Comparison of ENCODE assay signal across 9 cellular contexts in the genomic region with DNA sequence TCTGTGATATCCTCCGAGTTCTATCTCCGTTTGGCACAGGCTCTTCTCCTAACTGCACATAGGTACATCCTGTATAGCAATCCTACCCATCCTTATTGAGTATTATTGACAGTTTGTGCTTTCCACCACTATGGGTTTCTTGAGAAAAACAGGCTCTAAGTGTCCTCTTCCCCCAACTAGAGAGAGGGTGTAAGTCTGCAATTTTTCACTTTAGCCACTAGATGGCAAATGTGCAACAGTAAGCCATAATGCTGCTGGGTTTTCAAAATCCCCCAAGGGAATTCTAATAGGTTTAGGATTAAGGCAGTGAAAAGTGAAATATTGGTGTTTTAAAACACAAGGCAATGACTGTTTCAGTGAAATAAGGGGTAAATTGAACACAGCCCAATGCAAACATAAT.
DNase-seq lines count a peak whose midpoint lies in the region; ATAC-seq and TF ChIP-seq lines count a peak whose summit lies in the region.
"Had no signal": no experiment of that assay in that cellular context is flagged by ENCODE, and none has a peak within 500 bp of the region (broad histone marks: within the 10 kb centered on the region; RNA-seq: fewer than 3 reads in every experiment).

No MANE protein-coding gene starts in this region.

- ATAC-seq in GM18907 (IDR thresholded peaks at IDR 0.05; ENCODE audit: unreplicated experiment) (peak; percentile 95), HG03103 (IDR thresholded peaks at IDR 0.05; ENCODE audit: low read depth, unreplicated experiment) (peak; percentile 91)

- intact Hi-C loops in Caco-2 (cut with micrococcal nuclease; ENCODE audit: unreplicated experiment) (loop anchor here (1.0 kb wide), 1 partner anchor 415 kb away; no protein-coding TSS in a partner anchor), tibial artery (cut with DNase I; ENCODE audit: low total_unique reads) (no loop called here), testis (cut with DNase I; ENCODE audit: low total_unique reads) (no loop called here)

- no peak overlapping the region for H2AFZ ChIP-seq in OCI-LY1 (ENCODE audit: low read length)

- no peaks in the 10 kb centered on the region for H3K36me3 Mint-ChIP-seq in Caco-2 (ENCODE audit: insufficient read depth, unreplicated experiment)

- no peak overlapping the region for H3K27ac Mint-ChIP-seq in Caco-2 (ENCODE audit: unreplicated experiment)

- BruUV-seq in Caco-2 (replicated peaks; lab: Mats Ljungman, UMichigan): no TSS peak

- no peak overlapping the region for H3K4me2 ChIP-seq in OCI-LY1 (ENCODE audit: low read length)

- H3F3A ChIP-seq in OCI-LY1 (ENCODE audit: insufficient read depth, low read length): no peaks in the 10 kb centered on the region

- peak in 1 of 2 experiments; percentile 4 for DNase-seq in Caco-2
- DNase-seq in fibroblast of mammary gland (ENCODE audit: low read depth): peak; percentile 63
- no peak for DNase-seq in tibial artery
- DNase-seq in effector CD4-positive, alpha-beta T cell: no peak
- no peak for DNase-seq in testis
- DNase-seq: right cardiac atrium had no signal

- TF ChIP-seq CTCF in Caco-2 (IDR thresholded peaks at IDR 0.05; ENCODE audit: insufficient read depth in 1 of 2, low read depth in 1 of 2, low read length in 1 of 2, severe bottlenecking in 1 of 2, unreplicated experiment in 1 of 2): peak; percentile 26 to 57
- TF ChIP-seq CTCF in OCI-LY1 (IDR thresholded peaks at IDR 0.05; ENCODE audit: low read length): peak; percentile 57; the same call in 1 of the 2 replicates
- TF ChIP-seq CTCF in fibroblast of mammary gland (conservative IDR thresholded peaks at IDR 0.05; ENCODE audit: control insufficient read depth, insufficient read depth, low read depth, low read length): peak; percentile 83
- peak; percentile 14 to 28 for TF ChIP-seq CTCF in tibial artery (IDR thresholded peaks at IDR 0.05)
- TF ChIP-seq CTCF in testis (IDR thresholded peaks at IDR 0.05): peak in 1 of 3 experiments; percentile 31

- H3K36me3 ChIP-seq in Caco-2 (ENCODE audit: control insufficient read depth, insufficient read depth, low read length) (no peaks in the 10 kb centered on the region), OCI-LY1 (ENCODE audit: insufficient read depth, low read length) (no peaks in the 10 kb centered on the region), tibial artery (no peaks in the 10 kb centered on the region), testis (ENCODE audit: low read depth, missing control alignments) (no peaks in the 10 kb centered on the region)

- POLR2A ChIA-PET in Caco-2 (lab: Charles Lee): no interaction called here

- H3K4me3 Mint-ChIP-seq in Caco-2 (ENCODE audit: unreplicated experiment): no peak overlapping the region

- H3K27ac ChIP-seq in OCI-LY1 (ENCODE audit: low read depth, low read length, poor library complexity, severe bottlenecking) (no peak overlapping the region), tibial artery (no peak overlapping the region), testis (no peak overlapping the region)

- CTCF ChIA-PET in Caco-2 (lab: Charles Lee): no interaction called here

- no peaks in the 10 kb centered on the region for H3K27me3 Mint-ChIP-seq in Caco-2 (ENCODE audit: insufficient read depth, unreplicated experiment)

- H3K79me2 ChIP-seq in OCI-LY1 (ENCODE audit: insufficient read depth, low read length): no peaks in the 10 kb centered on the region

- 42 to 61% methylated on average over 2 of the region's 2 CpGs for WGBS in testis, 2 donors

- no peaks in the 10 kb centered on the region for H3K4me1 Mint-ChIP-seq in Caco-2 (ENCODE audit: low read depth, unreplicated experiment)

- no peak overlapping the region for H3K9ac ChIP-seq in OCI-LY1 (ENCODE audit: low read length)

- no peaks in the 10 kb centered on the region for H3K9me3 Mint-ChIP-seq in Caco-2 (ENCODE audit: unreplicated experiment)

- no peaks in the 10 kb centered on the region for H3K9me2 ChIP-seq in OCI-LY1 (ENCODE audit: low read depth, low read length)

- no peaks in the 10 kb centered on the region for H3K9me3 ChIP-seq in Caco-2
- no peaks in the 10 kb centered on the region for H3K9me3 ChIP-seq in OCI-LY1 (ENCODE audit: low read length)
- H3K9me3 ChIP-seq in tibial artery: no peaks in the 10 kb centered on the region
- no peaks in the 10 kb centered on the region for H3K9me3 ChIP-seq in testis

- no peaks in the 10 kb centered on the region for H3K4me1 ChIP-seq in Caco-2
- no peaks in the 10 kb centered on the region for H3K4me1 ChIP-seq in OCI-LY1 (ENCODE audit: insufficient read depth, low read length, severe bottlenecking)
- no peaks in the 10 kb centered on the region for H3K4me1 ChIP-seq in tibial artery
- no peaks in the 10 kb centered on the region for H3K4me1 ChIP-seq in testis

- H3K27me3 ChIP-seq in Caco-2 (replicated peaks; ENCODE audit: control insufficient read depth, insufficient read depth, low read length) (no peaks in the 10 kb centered on the region), OCI-LY1 (ENCODE audit: insufficient read depth, low read length) (no peaks in the 10 kb centered on the region), tibial artery (no peaks in the 10 kb centered on the region), testis (no peaks in the 10 kb centered on the region)

- no peak for TF ChIP-seq POLR2A in testis (IDR thresholded peaks at IDR 0.05)

- H3K4me3 ChIP-seq in Caco-2 (ENCODE audit: low read depth, low read length) (no peak overlapping the region), OCI-LY1 (ENCODE audit: low read depth, low read length, poor library complexity, severe bottlenecking) (no peak overlapping the region), fibroblast of mammary gland (ENCODE audit: control insufficient read depth, low read depth, low read length) (no peak overlapping the region), tibial artery (no peak overlapping the region), testis (no peak overlapping the region)

- no peaks in the 10 kb centered on the region for H4K20me1 ChIP-seq in OCI-LY1 (ENCODE audit: insufficient read depth, low read length)
